ENCODE assay signal across 18 cellular contexts in the genomic region with DNA sequence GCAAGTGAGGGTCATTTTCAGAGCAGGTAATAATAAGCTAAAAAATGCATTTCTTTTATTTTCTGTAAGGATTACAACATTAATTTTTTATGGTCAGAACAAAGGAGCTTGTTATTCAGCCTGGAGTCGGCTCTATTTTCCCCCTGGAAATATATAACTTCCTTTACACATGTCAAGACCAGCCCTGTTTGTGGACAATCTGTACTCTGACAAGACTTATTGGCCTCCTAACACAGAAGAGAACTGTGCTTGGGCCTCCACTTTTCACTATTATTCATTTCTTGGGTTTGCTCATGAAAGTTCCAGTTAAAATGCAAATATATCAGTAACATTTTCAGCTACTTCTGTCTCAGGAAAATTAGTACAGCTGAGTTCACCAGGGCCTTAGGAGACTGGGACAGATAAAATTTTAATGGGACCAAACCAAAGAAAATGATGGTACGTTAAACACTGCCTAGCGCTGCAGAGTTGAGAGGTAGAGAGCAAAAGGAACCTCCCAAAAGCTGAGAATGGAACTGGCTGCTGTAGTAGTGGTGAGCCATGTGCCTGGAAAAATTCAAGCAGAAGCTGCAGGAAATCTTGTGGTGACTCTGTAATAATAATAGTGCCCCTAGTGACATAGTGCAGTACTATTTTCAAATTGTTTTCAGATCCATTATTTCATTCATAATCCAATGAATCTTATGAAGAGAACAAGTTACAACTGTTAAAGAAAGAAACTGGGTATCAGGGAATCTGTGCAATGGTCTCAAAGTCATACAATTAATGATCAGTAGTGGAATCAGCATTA.
DNase-seq lines count a peak whose midpoint lies in the region; ATAC-seq and TF ChIP-seq lines count a peak whose summit lies in the region.
"Had no signal": no experiment of that assay in that cellular context is flagged by ENCODE, and none has a peak within 500 bp of the region (broad histone marks: within the 10 kb centered on the region; RNA-seq: fewer than 3 reads in every experiment).

No MANE protein-coding gene starts in this region.

- H4K8ac ChIP-seq in trophoblast cell (ENCODE audit: low read depth, low read length), result no peak overlapping the region

- intact Hi-C loops in PC-3 (cut with micrococcal nuclease) (no loop called here), ovary (cut with DNase I) (no loop called here)

- no peak overlapping the region for H3K18ac ChIP-seq in trophoblast cell (ENCODE audit: low read length)

- no peak overlapping the region for H4K91ac ChIP-seq in trophoblast cell (ENCODE audit: low read depth, low read length)

- H3K9ac ChIP-seq in GM23248 (no peak overlapping the region), PC-3 (ENCODE audit: low read length) (no peak overlapping the region), trophoblast cell (ENCODE audit: low read length) (no peak overlapping the region)

- ATAC-seq in PC-3 (no peak), foreskin keratinocyte (peak; percentile 41)
- ATAC-seq in stimulated activated memory B cell treated with anti-CD40 and anti-IgM and Interleukin-4, amounts not matched to agents 10 μg/mL and 1 μg/mL and 100 μg/mL, for 72 hours, result no peak
- ATAC-seq: activated T-cell treated with anti-CD3 and anti-CD28 coated beads, Interleukin-2, amount 50 U/mL, for 72 hours; GM12878; K562; left lung had no signal

- H2BK12ac ChIP-seq in trophoblast cell (ENCODE audit: low read length), result no peak overlapping the region

- H4K20me1 ChIP-seq in GM23248 (ENCODE audit: insufficient read depth) (no peaks in the 10 kb centered on the region), PC-3 (ENCODE audit: low read length) (no peaks in the 10 kb centered on the region)

- TF ChIP-seq CTCF in PC-3 (conservative IDR thresholded peaks at IDR 0.05; ENCODE audit: low read depth, low read length) (peak; percentile 39; the same call in 1 of the 2 replicates), foreskin keratinocyte (conservative IDR thresholded peaks at IDR 0.05) (peak; percentile 29), progenitor cell of endocrine pancreas (IDR thresholded peaks at IDR 0.05; ENCODE audit: unreplicated experiment) (peak; percentile 43), ovary (IDR thresholded peaks at IDR 0.05) (no peak)

- no peak for TF ChIP-seq EP300 in ovary (IDR thresholded peaks at IDR 0.05)

- no peak overlapping the region for H3K27ac Mint-ChIP-seq in progenitor cell of endocrine pancreas
- H3K27ac Mint-ChIP-seq in stimulated activated memory B cell treated with anti-CD40 and anti-IgM and Interleukin-4, amounts not matched to agents 10 μg/mL and 1 μg/mL and 100 μg/mL, for 72 hours, result no peak overlapping the region
- H3K27ac Mint-ChIP-seq: activated naive CD4-positive, alpha-beta T cell treated with anti-CD3 and anti-CD28 coated beads, Interleukin-2, amount 50 U/mL, for 24 hours; activated T-cell treated with anti-CD3 and anti-CD28 coated beads, Interleukin-2, amount 50 U/mL, for 72 hours had no signal

- H3K79me1 ChIP-seq in trophoblast cell (ENCODE audit: low read length), result no peaks in the 10 kb centered on the region

- no peak for TF ChIP-seq POLR2A in ovary (IDR thresholded peaks at IDR 0.05)

- CTCF ChIA-PET in PC-3 (lab: Charles Lee), result no interaction called here

- H3K36me3 ChIP-seq in GM23248 (ENCODE audit: low read depth) (no peaks in the 10 kb centered on the region), PC-3 (ENCODE audit: low read depth, low read length) (no peaks in the 10 kb centered on the region), ovary (no peaks in the 10 kb centered on the region), trophoblast cell (ENCODE audit: control insufficient read depth in 1 of 2, insufficient read depth in 2 of 2, low read length in 2 of 2) (no peaks in the 10 kb centered on the region)
- H3K36me3 ChIP-seq: left lung, neutrophil, right atrium auricular region had no signal

- H2BK120ac ChIP-seq in trophoblast cell (ENCODE audit: insufficient read depth, low read length, poor library complexity), result no peak overlapping the region

- H3K4me3 ChIP-seq in GM23248 (no peak overlapping the region), PC-3 (ENCODE audit: low read length) (no peak overlapping the region), ovary (no peak overlapping the region), trophoblast cell (ENCODE audit: low read depth, low read length) (no peak overlapping the region)
- H3K4me3 ChIP-seq: GM12878, K562, left lung, right atrium auricular region had no signal

- H3K4me1 Mint-ChIP-seq in progenitor cell of endocrine pancreas (ENCODE audit: low read depth), result peaks cover 20% of the 10 kb centered on the region
- H3K4me1 Mint-ChIP-seq in stimulated activated memory B cell treated with anti-CD40 and anti-IgM and Interleukin-4, amounts not matched to agents 10 μg/mL and 1 μg/mL and 100 μg/mL, for 72 hours, result no peaks in the 10 kb centered on the region
- H3K4me1 Mint-ChIP-seq: activated naive CD4-positive, alpha-beta T cell treated with anti-CD3 and anti-CD28 coated beads, Interleukin-2, amount 50 U/mL, for 24 hours; CD4-positive, CD25-positive, alpha-beta regulatory T cell had no signal

- BruUV-seq in PC-3 (replicated peaks; lab: Mats Ljungman, UMichigan), result no TSS peak

- no peaks in the 10 kb centered on the region for H3K27me3 Mint-ChIP-seq in progenitor cell of endocrine pancreas
- H3K27me3 Mint-ChIP-seq in stimulated activated memory B cell treated with anti-CD40 and anti-IgM and Interleukin-4, amounts not matched to agents 10 μg/mL and 1 μg/mL and 100 μg/mL, for 72 hours, result no peaks in the 10 kb centered on the region
- H3K27me3 Mint-ChIP-seq: CD4-positive, CD25-positive, alpha-beta regulatory T cell had no signal

- no peak overlapping the region for H3K4me2 ChIP-seq in GM23248 (ENCODE audit: unreplicated experiment)
- no peak overlapping the region for H3K4me2 ChIP-seq in PC-3 (ENCODE audit: low read length)
- no peak overlapping the region for H3K4me2 ChIP-seq in trophoblast cell (ENCODE audit: low read length)

- H3K27me3 ChIP-seq in GM23248 (replicated peaks; ENCODE audit: insufficient read depth) (peaks cover 11% of the 10 kb centered on the region), PC-3 (ENCODE audit: low read length) (peaks cover 24% of the 10 kb centered on the region), foreskin keratinocyte (peaks cover 17% of the 10 kb centered on the region), ovary (no peaks in the 10 kb centered on the region), trophoblast cell (ENCODE audit: insufficient read depth, low read length) (no peaks in the 10 kb centered on the region)
- H3K27me3 ChIP-seq: left lung, neutrophil, right atrium auricular region had no signal

- H3K36me3 Mint-ChIP-seq in progenitor cell of endocrine pancreas (ENCODE audit: insufficient read depth), result no peaks in the 10 kb centered on the region
- H3K36me3 Mint-ChIP-seq in stimulated activated memory B cell treated with anti-CD40 and anti-IgM and Interleukin-4, amounts not matched to agents 10 μg/mL and 1 μg/mL and 100 μg/mL, for 72 hours, result no peaks in the 10 kb centered on the region
- H3K36me3 Mint-ChIP-seq: activated naive CD4-positive, alpha-beta T cell treated with anti-CD3 and anti-CD28 coated beads, Interleukin-2, amount 50 U/mL, for 24 hours; CD4-positive, CD25-positive, alpha-beta regulatory T cell had no signal

- no peak overlapping the region for H2AK5ac ChIP-seq in trophoblast cell (ENCODE audit: low read length)

- peaks cover 3% of the 10 kb centered on the region for H3K9me3 Mint-ChIP-seq in progenitor cell of endocrine pancreas (ENCODE audit: low read depth)
- H3K9me3 Mint-ChIP-seq in stimulated activated memory B cell treated with anti-CD40 and anti-IgM and Interleukin-4, amounts not matched to agents 10 μg/mL and 1 μg/mL and 100 μg/mL, for 72 hours, result peaks cover 6% of the 10 kb centered on the region

- POLR2A ChIA-PET in PC-3 (lab: Charles Lee; ENCODE audit: unreplicated experiment), result no interaction called here

- H2AFZ ChIP-seq in GM23248, result no peak overlapping the region
- H2AFZ ChIP-seq in PC-3 (ENCODE audit: low read length), result no peak overlapping the region
- H2AFZ ChIP-seq in trophoblast cell (ENCODE audit: insufficient read depth, low read length, poor library complexity), result no peak overlapping the region

- no peak overlapping the region for H2BK5ac ChIP-seq in trophoblast cell (ENCODE audit: low read depth, low read length, poor library complexity)

- no peaks in the 10 kb centered on the region for H3K4me1 ChIP-seq in GM23248 (ENCODE audit: insufficient read depth)
- H3K4me1 ChIP-seq in PC-3 (ENCODE audit: insufficient read depth, low read length), result no peaks in the 10 kb centered on the region
- no peaks in the 10 kb centered on the region for H3K4me1 ChIP-seq in foreskin keratinocyte
- H3K4me1 ChIP-seq in ovary (ENCODE audit: insufficient read depth), result no peaks in the 10 kb centered on the region
- H3K4me1 ChIP-seq in trophoblast cell (ENCODE audit: control insufficient read depth in 1 of 2, insufficient read depth in 2 of 2, low read length in 2 of 2), result no peaks in the 10 kb centered on the region
- H3K4me1 ChIP-seq: left lung, right atrium auricular region had no signal

- no peak overlapping the region for H3K4me3 Mint-ChIP-seq in progenitor cell of endocrine pancreas (ENCODE audit: low read depth)
- no peak overlapping the region for H3K4me3 Mint-ChIP-seq in stimulated activated memory B cell treated with anti-CD40 and anti-IgM and Interleukin-4, amounts not matched to agents 10 μg/mL and 1 μg/mL and 100 μg/mL, for 72 hours
- H3K4me3 Mint-ChIP-seq: activated naive CD4-positive, alpha-beta T cell treated with anti-CD3 and anti-CD28 coated beads, Interleukin-2, amount 50 U/mL, for 24 hours; activated T-cell treated with anti-CD3 and anti-CD28 coated beads, Interleukin-2, amount 50 U/mL, for 72 hours; CD4-positive, CD25-positive, alpha-beta regulatory T cell had no signal

- H3K4ac ChIP-seq in trophoblast cell (ENCODE audit: low read depth, low read length), result no peak overlapping the region

- no peak overlapping the region for H3K27ac ChIP-seq in GM23248
- H3K27ac ChIP-seq in PC-3 (ENCODE audit: low read length), result no peak overlapping the region
- no peak overlapping the region for H3K27ac ChIP-seq in foreskin keratinocyte
- H3K27ac ChIP-seq in ovary, result no peak overlapping the region
- H3K27ac ChIP-seq in trophoblast cell (ENCODE audit: low read depth, low read length), result no peak overlapping the region
- H3K27ac ChIP-seq: left lung, neutrophil, right atrium auricular region had no signal

- H3F3A ChIP-seq in GM23248 (ENCODE audit: insufficient read depth) (no peaks in the 10 kb centered on the region), PC-3 (ENCODE audit: low read length, unreplicated experiment) (no peaks in the 10 kb centered on the region)

- in situ Hi-C loops in GM23248 (cut with MboI), result no loop called here

- H3K9me3 ChIP-seq in GM23248 (ENCODE audit: low read depth) (no peaks in the 10 kb centered on the region), PC-3 (ENCODE audit: low read length) (no peaks in the 10 kb centered on the region), ovary (no peaks in the 10 kb centered on the region), trophoblast cell (ENCODE audit: insufficient read depth, low read depth, low read length) (no peaks in the 10 kb centered on the region)
- H3K9me3 ChIP-seq: left lung, neutrophil, right atrium auricular region had no signal

- no peaks in the 10 kb centered on the region for H3K9me2 ChIP-seq in GM23248 (ENCODE audit: insufficient read depth)
- no peaks in the 10 kb centered on the region for H3K9me2 ChIP-seq in PC-3 (replicated peaks; ENCODE audit: low read length)

- peak; percentile 6 for DNase-seq in GM23248
- no peak for DNase-seq in PC-3
- peak; percentile 13 to 14 for DNase-seq in foreskin keratinocyte
- DNase-seq in progenitor cell of endocrine pancreas (ENCODE audit: low spot score, unreplicated experiment), result no peak
- DNase-seq in ovary, result no peak
- DNase-seq in trophoblast cell, result no peak
- DNase-seq: activated CD4-positive, CD25-positive, alpha-beta regulatory T cell treated with anti-CD3 and anti-CD28 coated beads, Interleukin-2, amount 50 U/mL, for 72 hours; activated T-cell treated with anti-CD3 and anti-CD28 coated beads, Interleukin-2, amount 50 U/mL, for 72 hours; CD4-positive, CD25-positive, alpha-beta regulatory T cell; left lung; NCI-H2029; NCI-H446 treated with DMSO at 0.1 percent for 48 hours had no signal

- H3K14ac ChIP-seq in trophoblast cell (ENCODE audit: low read length), result no peak overlapping the region

- H4K12ac ChIP-seq in trophoblast cell (ENCODE audit: low read depth, low read length), result no peak overlapping the region

- no peak overlapping the region for H3K23ac ChIP-seq in trophoblast cell (ENCODE audit: low read length)

- no peaks in the 10 kb centered on the region for H3K79me2 ChIP-seq in GM23248 (ENCODE audit: insufficient read depth)
- H3K79me2 ChIP-seq in PC-3 (ENCODE audit: low read length), result no peaks in the 10 kb centered on the region
- H3K79me2 ChIP-seq in trophoblast cell (ENCODE audit: control insufficient read depth, insufficient read depth, low read length, poor library complexity), result no peaks in the 10 kb centered on the region

- WGBS in GM23248 (ENCODE audit: low coverage in 1 of 2, low lambda C conversion rate in 2 of 2, missing lambda C conversion rate in 2 of 2), 2 experiments, result 59 to 62% methylated on average over 3 of the region's 3 CpGs
- 84 to 91% (median 85%) methylated on average over 3 of the region's 3 CpGs for WGBS in ovary, 3 donors
- WGBS in trophoblast cell (ENCODE audit: extremely low coverage, insufficient coverage, insufficient read length), result no CpG with 5 or more reads among the region's 3 CpGs

Comparison
In these comparisons a context has a peak if more than half of its experiments do, and no peak if none do; other contexts are left out.
1. DNase-seq: peak in GM23248 (single experiment) and foreskin keratinocyte (2 of 2); none in PC-3 (single experiment), progenitor cell of endocrine pancreas (single experiment), ovary (0 of 5) and trophoblast cell (0 of 2).
2. CTCF ChIP-seq: peak in PC-3 (single experiment), foreskin keratinocyte (single experiment) and progenitor cell of endocrine pancreas (single experiment); none in ovary (0 of 3).